ENCODE assay signal across 26 cellular contexts in the genomic region with DNA sequence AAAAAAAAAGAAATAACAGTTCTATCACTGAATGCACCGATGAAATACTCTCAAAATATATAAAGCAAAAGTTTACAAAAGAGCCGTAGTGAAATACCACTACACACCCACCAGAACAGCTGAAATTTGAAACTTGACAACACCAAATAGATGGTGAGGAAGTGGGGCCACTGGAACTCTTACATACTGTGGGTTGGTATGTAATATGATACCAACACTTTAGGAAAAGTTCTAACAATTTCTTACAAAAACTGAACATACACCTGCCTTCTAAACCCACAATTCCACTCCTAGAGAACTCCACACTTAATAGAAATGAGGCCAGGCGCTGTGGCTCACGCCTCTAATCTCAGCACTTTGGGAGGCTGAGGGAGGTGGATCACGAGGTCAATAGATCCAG. TPM values are rescaled to one million over a fixed set of nuclear protein-coding genes. Genes with fewer than 3 reads are reported as not detected.
DNase-seq lines count a peak whose midpoint lies in the region; ATAC-seq, FAIRE-seq and TF ChIP-seq lines count a peak whose summit lies in the region.
"Had no signal": no experiment of that assay in that cellular context is flagged by ENCODE, and none has a peak within 500 bp of the region (broad histone marks: within the 10 kb centered on the region; RNA-seq: fewer than 3 reads in every experiment).

No MANE protein-coding gene starts in this region.

- H3K9me3 ChIP-seq in HepG2 (ENCODE audit: low read length) (no peaks in the 10 kb centered on the region), right lobe of liver (no peaks in the 10 kb centered on the region), PC-3 (ENCODE audit: low read length) (no peaks in the 10 kb centered on the region), fibroblast of lung (ENCODE audit: control insufficient read depth, insufficient read depth, low read depth, low read length) (no peaks in the 10 kb centered on the region), endodermal cell (ENCODE audit: control insufficient read depth, low read length) (no peaks in the 10 kb centered on the region)
- H3K9me3 ChIP-seq: HAP-1, MG63 had no signal

- H3K27ac Mint-ChIP-seq in type B pancreatic cell (peak overlapping the region; percentile 41), endodermal cell (no peak overlapping the region)
- H3K27ac Mint-ChIP-seq: B cell had no signal

- H3K27me3 Mint-ChIP-seq in type B pancreatic cell (no peaks in the 10 kb centered on the region), endodermal cell (ENCODE audit: insufficient read depth) (no peaks in the 10 kb centered on the region)

- in situ Hi-C loops in HepG2 (cut with HindIII; ENCODE audit: extremely low pct_ligation_motif_present, low pct_unique_long_range_greater_than_20kb), result no loop called here

- H2AFZ ChIP-seq in HepG2 (ENCODE audit: low read length) (no peak overlapping the region), PC-3 (ENCODE audit: low read length) (no peak overlapping the region), fibroblast of lung (ENCODE audit: low read length) (no peak overlapping the region)

- intact Hi-C loops in HepG2 (cut with micrococcal nuclease; ENCODE audit: unreplicated experiment) (loop anchor here (5.0 kb wide), 1 partner anchor 39 kb away; a partner anchor contains a TSS), right lobe of liver (cut with DNase I) (no loop called here), PC-3 (cut with micrococcal nuclease) (no loop called here)

- no peaks in the 10 kb centered on the region; the same call in 1 of the 2 replicates for H4K20me1 ChIP-seq in HepG2 (ENCODE audit: insufficient read depth, low read length)
- peaks cover 10% of the 10 kb centered on the region for H4K20me1 ChIP-seq in PC-3 (ENCODE audit: low read length)
- H4K20me1 ChIP-seq in fibroblast of lung (ENCODE audit: control insufficient read depth, extremely low read depth, insufficient read depth, low read length), result no peaks in the 10 kb centered on the region

- POLR2A ChIA-PET in HepG2 (lab: Yijun Ruan, JAX), result interaction anchor here (0.8 to 5.8 kb wide), 4 partner anchors 9 to 30 kb away, joined by 3 to 87 read pairs (median 4); a partner anchor contains a TSS
- POLR2A ChIA-PET in PC-3 (lab: Charles Lee; ENCODE audit: unreplicated experiment), result interaction anchor here (0.6 kb wide), 1 partner anchor 281 kb away, joined by 4 read pairs; no protein-coding TSS in a partner anchor

- no peak overlapping the region for H3K27ac ChIP-seq in HepG2 (ENCODE audit: extremely low read length, insufficient read depth, low read length)
- no peak overlapping the region for H3K27ac ChIP-seq in right lobe of liver
- H3K27ac ChIP-seq in PC-3 (ENCODE audit: low read length), result no peak overlapping the region
- H3K27ac ChIP-seq in fibroblast of lung (ENCODE audit: insufficient read depth, low read length), result no peak overlapping the region
- H3K27ac ChIP-seq in endodermal cell (ENCODE audit: low read depth, low read length), result no peak overlapping the region

- H3K36me3 ChIP-seq in HepG2 (replicated peaks in 1 of 2; ENCODE audit: control insufficient read depth in 1 of 2, insufficient read depth in 2 of 2, low read length in 2 of 2) (peaks cover 1 to 5% of the 10 kb centered on the region in 2 experiments; a peak in 1 of 5 replicates), right lobe of liver (peaks cover 0 to 19% (median 7%) of the 10 kb centered on the region in 4 donors), PC-3 (ENCODE audit: low read depth, low read length) (peaks cover 14% of the 10 kb centered on the region), fibroblast of lung (ENCODE audit: control insufficient read depth, insufficient read depth, low read length) (peaks cover 3% of the 10 kb centered on the region), endodermal cell (ENCODE audit: control insufficient read depth, insufficient read depth, low read length) (peaks cover 20% of the 10 kb centered on the region)

- H3K9me2 ChIP-seq in PC-3 (replicated peaks; ENCODE audit: low read length), result no peaks in the 10 kb centered on the region

- H3K4me1 Mint-ChIP-seq in type B pancreatic cell (ENCODE audit: unreplicated experiment), result peaks cover 13% of the 10 kb centered on the region
- peaks cover 8% of the 10 kb centered on the region for H3K4me1 Mint-ChIP-seq in endodermal cell
- H3K4me1 Mint-ChIP-seq: B cell, CD14-positive monocyte had no signal

- 77% methylated on average over 5 of the region's 5 CpGs for WGBS in HepG2 (ENCODE audit: low lambda C conversion rate)
- 87% methylated on average over 4 of the region's 5 CpGs for WGBS in right lobe of liver (ENCODE audit: insufficient coverage, low coverage, low lambda C conversion rate, missing lambda C conversion rate)
- WGBS in endodermal cell (ENCODE audit: insufficient coverage in 1 of 2, insufficient read length in 1 of 2), 2 experiments, result 91 to 93% methylated on average over 4 to 5 of the region's 5 CpGs

- H3K4me1 ChIP-seq in HepG2 (ENCODE audit: insufficient read depth, low read length) (peaks cover 38% of the 10 kb centered on the region), right lobe of liver (no peaks in the 10 kb centered on the region), PC-3 (ENCODE audit: insufficient read depth, low read length) (no peaks in the 10 kb centered on the region), fibroblast of lung (ENCODE audit: control insufficient read depth, extremely low read depth, insufficient read depth, low read length) (no peaks in the 10 kb centered on the region), endodermal cell (ENCODE audit: control insufficient read depth, insufficient read depth, low read length) (no peaks in the 10 kb centered on the region)
- H3K4me1 ChIP-seq: HAP-1 had no signal

- DNase-seq in HepG2 (ENCODE audit: low spot score), result no peak
- no peak for DNase-seq in right lobe of liver
- no peak for DNase-seq in PC-3
- DNase-seq in fibroblast of lung (ENCODE audit: low read depth in 2 of 2), result peak; percentile 66 to 74
- DNase-seq in type B pancreatic cell (ENCODE audit: extremely low spot score, unreplicated experiment), result no peak
- DNase-seq in endodermal cell, result no peak
- DNase-seq in H4 (ENCODE audit: low spot score), result no peak
- DNase-seq: EL; GF-D8; Karpas-422; MG63; NCI-H1048; NCI-H1417 treated with DMSO at 0.1 percent for 48 hours; NCI-H187; NCI-H226; NCI-H510A treated with DMSO at 0.1 percent for 48 hours; NCI-H774; NK-92 treated with Interleukin-12 subunit alpha and Interleukin-12 subunit beta, amount 100 ng/mL, for 24 hours had no signal

- no peak for TF ChIP-seq RAD21 in HepG2 (CRISPR knock-in tag; IDR thresholded peaks at IDR 0.05)

- H3K9me3 Mint-ChIP-seq in type B pancreatic cell (no peaks in the 10 kb centered on the region), endodermal cell (no peaks in the 10 kb centered on the region)
- H3K9me3 Mint-ChIP-seq: IgD-negative memory B cell had no signal

- BruUV-seq in HepG2 (replicated peaks; lab: Mats Ljungman, UMichigan), result no TSS peak
- no TSS peak for BruUV-seq in PC-3 (replicated peaks; lab: Mats Ljungman, UMichigan)

- H3K9ac ChIP-seq in HepG2 (ENCODE audit: insufficient read depth, low read depth, low read length), result no peak overlapping the region
- no peak overlapping the region for H3K9ac ChIP-seq in PC-3 (ENCODE audit: low read length)
- H3K9ac ChIP-seq in fibroblast of lung (ENCODE audit: insufficient read depth, low read length), result no peak overlapping the region
- no peak overlapping the region for H3K9ac ChIP-seq in endodermal cell (ENCODE audit: extremely low read depth, low read length, poor library complexity, severe bottlenecking)

- H3K27me3 ChIP-seq in HepG2 (ENCODE audit: control insufficient read depth in 1 of 2, insufficient read depth in 2 of 2, low read length in 2 of 2) (no peaks in the 10 kb centered on the region; a peak in 1 of 5 replicates), right lobe of liver (no peaks in the 10 kb centered on the region), PC-3 (ENCODE audit: low read length) (no peaks in the 10 kb centered on the region), fibroblast of lung (ENCODE audit: control insufficient read depth, insufficient read depth, low read length) (no peaks in the 10 kb centered on the region), endodermal cell (ENCODE audit: control insufficient read depth, insufficient read depth, low read length, poor library complexity, severe bottlenecking) (no peaks in the 10 kb centered on the region)
- H3K27me3 ChIP-seq: MG63 had no signal

- TF ChIP-seq POLR2A in HepG2 (IDR thresholded peaks at IDR 0.05; ENCODE audit: insufficient read depth in 1 of 2, low read depth in 2 of 2, low read length in 2 of 2) (no peak), right lobe of liver (IDR thresholded peaks at IDR 0.05) (no peak)

- peaks cover 20% of the 10 kb centered on the region for H3K36me3 Mint-ChIP-seq in type B pancreatic cell
- H3K36me3 Mint-ChIP-seq in endodermal cell (ENCODE audit: low read depth), result peaks cover 20% of the 10 kb centered on the region

- H3F3A ChIP-seq in PC-3 (ENCODE audit: low read length, unreplicated experiment), result peaks cover 16% of the 10 kb centered on the region

- no peak for FAIRE-seq in HepG2 (lab: Jason Lieb, UNC)
- FAIRE-seq: GM19239, HTR-8/SVneo had no signal

- ATAC-seq in HepG2, result peak; percentile 8
- no peak for ATAC-seq in right lobe of liver
- ATAC-seq in PC-3, result peak; percentile 21; the same call in 1 of the 2 replicates
- ATAC-seq in GM21717 (IDR thresholded peaks at IDR 0.05; ENCODE audit: unreplicated experiment), result no peak
- ATAC-seq: Panc1 had no signal

- H3K4me3 ChIP-seq in HepG2 (replicated peaks in 1 of 3; ENCODE audit: insufficient read depth in 1 of 3, low read depth in 2 of 3, low read length in 3 of 3) (no peak overlapping the region), right lobe of liver (no peak overlapping the region), PC-3 (ENCODE audit: low read length) (no peak overlapping the region), fibroblast of lung (replicated peaks in 1 of 4; ENCODE audit: control extremely low read depth in 1 of 4, insufficient read depth in 1 of 4, low read depth in 3 of 4, low read length in 4 of 4) (no peak overlapping the region), endodermal cell (ENCODE audit: low read length) (no peak overlapping the region)
- H3K4me3 ChIP-seq: HAP-1, MG63 had no signal

- TF ChIP-seq EP300 in HepG2 (IDR thresholded peaks at IDR 0.05; ENCODE audit: low read depth in 2 of 2, low read length in 2 of 2) (no peak), HepG2 (CRISPR knock-in tag; IDR thresholded peaks at IDR 0.05; ENCODE audit: borderline replicate concordance) (no peak)

- H3K4me3 Mint-ChIP-seq in type B pancreatic cell, result no peak overlapping the region
- no peak overlapping the region for H3K4me3 Mint-ChIP-seq in endodermal cell
- H3K4me3 Mint-ChIP-seq: B cell, CD14-positive monocyte had no signal

- CTCF ChIA-PET in HepG2 (lab: Yijun Ruan, JAX; ENCODE audit: low intra/inter-chr PET ratio, low total read pairs) (no interaction called here), PC-3 (lab: Charles Lee) (no interaction called here)

- TF ChIP-seq CTCF in HepG2 (CRISPR knock-in tag; IDR thresholded peaks at IDR 0.05) (no peak), right lobe of liver (IDR thresholded peaks at IDR 0.05) (no peak), PC-3 (conservative IDR thresholded peaks at IDR 0.05; ENCODE audit: low read depth, low read length) (no peak), fibroblast of lung (conservative IDR thresholded peaks at IDR 0.05 in 1 of 2, IDR thresholded peaks at IDR 0.05 in 1 of 2; ENCODE audit: low read depth in 1 of 2, low read length in 2 of 2) (no peak), type B pancreatic cell (conservative IDR thresholded peaks at IDR 0.05) (no peak), endodermal cell (conservative IDR thresholded peaks at IDR 0.05) (no peak)

- H3K79me2 ChIP-seq in HepG2 (ENCODE audit: insufficient read depth, low read length) (no peaks in the 10 kb centered on the region), PC-3 (ENCODE audit: low read length) (no peaks in the 10 kb centered on the region), fibroblast of lung (ENCODE audit: control insufficient read depth, insufficient read depth, low read length) (no peaks in the 10 kb centered on the region)

- H3K4me2 ChIP-seq in HepG2 (ENCODE audit: low read depth, low read length), result no peak overlapping the region
- H3K4me2 ChIP-seq in PC-3 (ENCODE audit: low read length), result no peak overlapping the region
- no peak overlapping the region for H3K4me2 ChIP-seq in fibroblast of lung (ENCODE audit: extremely low read depth, insufficient read depth, low read length)

RNA-seq across cellular contexts. Expression of a gene that starts 14.1 kb away (rescaled TPM):
- total RNA-seq in HepG2 (2016; rRNA removed; fragmentation: Illumina TruSeq; extraction: Trizol), result 281 and 333 TPM in 2 replicates
- 57.6 and 59.2 TPM in 2 replicates for total RNA-seq in HepG2 (2016; cell fraction: cytosol; rRNA removed; fragmentation: Illumina TruSeq; extraction: Trizol; ENCODE audit: low read depth)
- total RNA-seq in HepG2 (2016; cell fraction: insoluble cytoplasmic fraction; rRNA removed; fragmentation: Illumina TruSeq; extraction: Trizol), result 289 and 316 TPM in 2 replicates
- 131 and 147 TPM in 2 replicates for total RNA-seq in HepG2 (2016; cell fraction: membrane; rRNA removed; fragmentation: Illumina TruSeq; extraction: Trizol)
- 180 TPM in 2 replicates for total RNA-seq in HepG2 (2016; cell fraction: nucleus; rRNA removed; fragmentation: Illumina TruSeq; extraction: Trizol)
- 147 and 189 TPM in 2 replicates for polyA plus RNA-seq in HepG2 (2011; rRNA removed)
- polyA plus RNA-seq in HepG2 (2011; cell fraction: cytosol; rRNA removed), result 98.3 and 109 TPM in 2 replicates
- polyA plus RNA-seq in HepG2 (2011; cell fraction: nucleus; rRNA removed), result 192 and 267 TPM in 2 replicates
- 226 and 227 TPM in 2 replicates for polyA plus RNA-seq in HepG2 (2012)
- 34.1 and 47.0 TPM in 2 replicates for polyA plus RNA-seq in HepG2 (2016; cell fraction: cytosol; fragmentation: Illumina TruSeq; extraction: Trizol; ENCODE audit: low read depth)
- polyA plus RNA-seq in HepG2 (2016; cell fraction: insoluble cytoplasmic fraction; fragmentation: Illumina TruSeq; extraction: Trizol; ENCODE audit: low read depth), result 286 and 291 TPM in 2 replicates
- polyA plus RNA-seq in HepG2 (2016; cell fraction: membrane; fragmentation: Illumina TruSeq; extraction: Trizol; ENCODE audit: low read depth), result 74.1 and 96.9 TPM in 2 replicates
- 188 and 207 TPM in 2 replicates for polyA plus RNA-seq in HepG2 (2016; cell fraction: nucleus; fragmentation: Illumina TruSeq; extraction: Trizol; ENCODE audit: insufficient read depth, low read depth)
- polyA minus RNA-seq in HepG2 (2011; rRNA and poly(A)+ RNA removed; ENCODE audit: low replicate concordance), result 81.5 and 123 TPM in 2 replicates
- polyA minus RNA-seq in HepG2 (2011; cell fraction: cytosol; rRNA and poly(A)+ RNA removed), result 55.8 and 65.8 TPM in 2 replicates
- 331 and 439 TPM in 2 replicates for polyA minus RNA-seq in HepG2 (2011; cell fraction: nucleus; rRNA and poly(A)+ RNA removed)
- total RNA-seq in right lobe of liver, result 100 to 1,000 TPM; 186 to 357 (median 215) TPM
- total RNA-seq in PC-3 (2014; rRNA removed), result 198 and 216 TPM in 2 replicates
- 158 and 185 TPM in 2 replicates for total RNA-seq in fibroblast of lung
- 333 and 400 TPM in 2 replicates for polyA plus RNA-seq in fibroblast of lung
- 235 and 291 TPM in 2 replicates for polyA plus RNA-seq in fibroblast of lung (2012)
- 39.8 and 40.9 TPM in 2 replicates for polyA minus RNA-seq in fibroblast of lung (ENCODE audit: low replicate concordance)
- total RNA-seq in type B pancreatic cell (ENCODE audit: low replicate concordance), result 327 and 340 TPM in 2 replicates
- 100 to 1,000 TPM; 267 to 339 TPM for total RNA-seq in endodermal cell
- polyA plus RNA-seq in endodermal cell (2013, experiment 1 of 2), result 276 TPM
- 252 TPM for polyA plus RNA-seq in endodermal cell (2013, experiment 2 of 2)
- total RNA-seq in H4 (2014; rRNA removed; shearing (Covaris generic)), result 87.3 and 145 TPM in 2 replicates

RNA-seq across cellular contexts. Expression of a gene that starts 37.1 kb away (rescaled TPM):
- total RNA-seq in HepG2 (2016; rRNA removed; fragmentation: Illumina TruSeq; extraction: Trizol) (41.4 and 56.6 TPM in 2 replicates), right lobe of liver (10 to 100 TPM; 25.5 to 34.3 (median 27.3) TPM), PC-3 (2014; rRNA removed) (69.9 and 73.4 TPM in 2 replicates), fibroblast of lung (93.7 and 119 TPM in 2 replicates), type B pancreatic cell (ENCODE audit: low replicate concordance) (79.1 and 91.4 TPM in 2 replicates), endodermal cell (100 to 1,000 TPM in 1 of 2 donors, 10 to 100 TPM in 1; 95.8 to 106 TPM)
- total RNA-seq in HepG2 (2016; cell fraction: cytosol; rRNA removed; fragmentation: Illumina TruSeq; extraction: Trizol; ENCODE audit: low read depth), result 25.7 and 31.4 TPM in 2 replicates
- total RNA-seq in HepG2 (2016; cell fraction: insoluble cytoplasmic fraction; rRNA removed; fragmentation: Illumina TruSeq; extraction: Trizol), result 41.7 and 52.5 TPM in 2 replicates
- 39.1 and 48.5 TPM in 2 replicates for total RNA-seq in HepG2 (2016; cell fraction: membrane; rRNA removed; fragmentation: Illumina TruSeq; extraction: Trizol)
- total RNA-seq in HepG2 (2016; cell fraction: nucleus; rRNA removed; fragmentation: Illumina TruSeq; extraction: Trizol), result 69.9 and 73.0 TPM in 2 replicates
- polyA plus RNA-seq in HepG2 (2011; rRNA removed) (45.0 and 47.7 TPM in 2 replicates), fibroblast of lung (76.0 and 76.7 TPM in 2 replicates)
- 20.4 and 22.0 TPM in 2 replicates for polyA plus RNA-seq in HepG2 (2011; cell fraction: cytosol; rRNA removed)
- polyA plus RNA-seq in HepG2 (2011; cell fraction: nucleus; rRNA removed), result 65.4 and 76.5 TPM in 2 replicates
- polyA plus RNA-seq in HepG2 (2012), result 28.5 and 28.9 TPM in 2 replicates
- 16.6 and 18.4 TPM in 2 replicates for polyA plus RNA-seq in HepG2 (2016; cell fraction: cytosol; fragmentation: Illumina TruSeq; extraction: Trizol; ENCODE audit: low read depth)
- polyA plus RNA-seq in HepG2 (2016; cell fraction: insoluble cytoplasmic fraction; fragmentation: Illumina TruSeq; extraction: Trizol; ENCODE audit: low read depth), result 45.7 and 50.4 TPM in 2 replicates
- 24.0 and 32.3 TPM in 2 replicates for polyA plus RNA-seq in HepG2 (2016; cell fraction: membrane; fragmentation: Illumina TruSeq; extraction: Trizol; ENCODE audit: low read depth)
- polyA plus RNA-seq in HepG2 (2016; cell fraction: nucleus; fragmentation: Illumina TruSeq; extraction: Trizol; ENCODE audit: insufficient read depth, low read depth), result 133 and 146 TPM in 2 replicates
- polyA minus RNA-seq in HepG2 (2011; rRNA and poly(A)+ RNA removed; ENCODE audit: low replicate concordance), result 31.1 and 72.6 TPM in 2 replicates
- 21.5 and 30.2 TPM in 2 replicates for polyA minus RNA-seq in HepG2 (2011; cell fraction: cytosol; rRNA and poly(A)+ RNA removed)
- polyA minus RNA-seq in HepG2 (2011; cell fraction: nucleus; rRNA and poly(A)+ RNA removed), result 80.9 and 98.8 TPM in 2 replicates
- 54.7 and 58.7 TPM in 2 replicates for polyA plus RNA-seq in fibroblast of lung (2012)
- polyA minus RNA-seq in fibroblast of lung (ENCODE audit: low replicate concordance), result 42.1 and 43.5 TPM in 2 replicates
- polyA plus RNA-seq in endodermal cell (2013, experiment 1 of 2), result 73.3 TPM
- polyA plus RNA-seq in endodermal cell (2013, experiment 2 of 2), result 80.1 TPM
- 35.8 and 41.8 TPM in 2 replicates for total RNA-seq in H4 (2014; rRNA removed; shearing (Covaris generic))

Comparison
In these comparisons a context has a peak if more than half of its experiments do, and no peak if none do; other contexts are left out.
1. ATAC-seq: peak in HepG2 (single experiment) and PC-3 (single experiment); none in right lobe of liver (0 of 4) and GM21717 (single experiment).
2. DNase-seq: peak in fibroblast of lung (2 of 2); none in HepG2 (single experiment), right lobe of liver (0 of 3), PC-3 (single experiment), type B pancreatic cell (single experiment), endodermal cell (single experiment) and H4 (single experiment).